In the genomic region with DNA sequence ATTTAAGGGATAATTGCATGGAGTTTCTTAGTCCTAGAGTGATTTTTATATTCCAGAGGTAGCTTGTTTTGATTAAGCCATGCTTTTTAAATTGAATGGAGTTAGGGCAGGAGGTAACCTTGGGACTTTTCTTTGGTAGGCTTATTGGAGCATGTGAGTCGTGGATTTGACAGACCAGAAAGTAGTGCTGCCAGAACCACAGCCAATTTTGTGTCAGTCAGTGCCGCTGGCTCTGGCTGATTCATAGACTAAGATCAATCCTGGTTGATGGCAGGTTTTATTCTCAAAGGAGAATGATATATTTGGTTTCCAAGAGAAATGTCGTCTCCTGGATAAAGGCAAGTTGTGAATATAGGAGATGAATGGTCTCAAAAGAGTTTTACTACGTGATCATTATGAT, we compare ENCODE assay signal across 17 cellular contexts. TPM values are rescaled to one million over a fixed set of nuclear protein-coding genes. Genes with fewer than 3 reads are reported as not detected.
DNase-seq lines count a peak whose midpoint lies in the region; ATAC-seq and TF ChIP-seq lines count a peak whose summit lies in the region.
"Had no signal": no experiment of that assay in that cellular context is flagged by ENCODE, and none has a peak within 500 bp of the region (broad histone marks: within the 10 kb centered on the region; RNA-seq: fewer than 3 reads in every experiment).

No MANE protein-coding gene starts in this region.

- no peaks in the 10 kb centered on the region for H3K27me3 Mint-ChIP-seq in glutamatergic neuron (ENCODE audit: unreplicated experiment)

- no peak overlapping the region for H3K27ac Mint-ChIP-seq in glutamatergic neuron (ENCODE audit: unreplicated experiment)

- TF ChIP-seq CTCF in cardiac fibroblast (IDR thresholded peaks at IDR 0.05; ENCODE audit: low read depth, low read length) (no peak), colonic mucosa (IDR thresholded peaks at IDR 0.05) (no peak), glutamatergic neuron (IDR thresholded peaks at IDR 0.05; ENCODE audit: partially characterized antibody, unreplicated experiment) (no peak)

- H3K4me1 Mint-ChIP-seq in glutamatergic neuron (ENCODE audit: low read depth, unreplicated experiment): peaks cover 18% of the 10 kb centered on the region

- no peak overlapping the region for H3K4me3 Mint-ChIP-seq in glutamatergic neuron (ENCODE audit: unreplicated experiment)

- DNase-seq in NCI-H446 treated with DMSO at 0.1 percent for 48 hours (lab: John Stamatoyannopoulos, UW) (peak; percentile 53), cardiac fibroblast (ENCODE audit: low read depth in 2 of 2) (peak; percentile 36 to 42), myocyte (ENCODE audit: low read depth) (peak; percentile 35), colonic mucosa (no peak), Right ventricle myocardium superior (no peak), glutamatergic neuron (no peak)
- DNase-seq: amniotic stem cell; cortex of kidney; DMS53; erythroblast; islet precursor cell; NCI-H1105 treated with DMSO at 0.1 percent for 48 hours; stimulated activated naive CD4-positive, alpha-beta T cell treated with Interleukin-2 at 50 U/mL for 16 hours had no signal

- peak overlapping the region; percentile 98 for H3K27ac ChIP-seq in ACC112 (ENCODE audit: low read depth, low read length)
- H3K27ac ChIP-seq in colonic mucosa: no peak overlapping the region
- H3K27ac ChIP-seq: C4-2B, KMS-11 had no signal

- peaks cover 1% of the 10 kb centered on the region for H3K9me3 Mint-ChIP-seq in glutamatergic neuron (ENCODE audit: unreplicated experiment)

- ATAC-seq in GM18502 (IDR thresholded peaks at IDR 0.05; ENCODE audit: poor library complexity, unreplicated experiment) (no peak), Right ventricle myocardium superior (ENCODE audit: poor library complexity) (no peak)

- no peak overlapping the region for H2AFZ ChIP-seq in ACC112 (ENCODE audit: low read length, unreplicated experiment)

- H3K27me3 ChIP-seq in ACC112 (ENCODE audit: insufficient read depth, low read length): no peaks in the 10 kb centered on the region
- H3K27me3 ChIP-seq in colonic mucosa: no peaks in the 10 kb centered on the region

- H3K4me1 ChIP-seq in ACC112 (ENCODE audit: control insufficient read depth, insufficient read depth, low read length, unreplicated experiment) (peaks cover 58% of the 10 kb centered on the region), colonic mucosa (no peaks in the 10 kb centered on the region)

- peaks cover 92% of the 10 kb centered on the region for H3K79me2 ChIP-seq in ACC112 (ENCODE audit: control insufficient read depth, insufficient read depth, low read length, unreplicated experiment)

- H3K9ac ChIP-seq in colonic mucosa (ENCODE audit: low read depth in 2 of 2, low read length in 2 of 2): no peak overlapping the region
- H3K9ac ChIP-seq: KMS-11 had no signal

- no peaks in the 10 kb centered on the region for H3K36me3 ChIP-seq in ACC112 (ENCODE audit: insufficient read depth, low read length)
- no peaks in the 10 kb centered on the region for H3K36me3 ChIP-seq in colonic mucosa

- peak overlapping the region; percentile 7; the same call in 1 of the 2 replicates for H3K4me3 ChIP-seq in ACC112 (ENCODE audit: low read depth, low read length)
- H3K4me3 ChIP-seq in cardiac fibroblast (replicated peaks in 1 of 2; ENCODE audit: low read depth in 2 of 2, low read length in 2 of 2): no peak overlapping the region
- H3K4me3 ChIP-seq in colonic mucosa: no peak overlapping the region

- intact Hi-C loops in colonic mucosa (cut with DNase I): no loop called here
- intact Hi-C loops in Right ventricle myocardium superior (cut with DNase I): no loop called here

- H3K9me3 ChIP-seq in colonic mucosa: no peaks in the 10 kb centered on the region

- no peaks in the 10 kb centered on the region for H3K36me3 Mint-ChIP-seq in glutamatergic neuron (ENCODE audit: unreplicated experiment)

RNA-seq across cellular contexts. Expression of gene RAI14, which starts 20.3 kb away (rescaled TPM):
- total RNA-seq in myocyte (17.0 and 19.0 TPM in 2 replicates), colonic mucosa (10 to 100 TPM; 15.9 to 25.7 TPM), Right ventricle myocardium superior (10.5 TPM), glutamatergic neuron (ENCODE audit: unreplicated experiment) (259 TPM)
- polyA plus RNA-seq in myocyte (2012): 54.2 TPM

Comparison
In these comparisons a context has a peak if more than half of its experiments do, and no peak if none do; other contexts are left out.
1. DNase-seq: peak in NCI-H446 treated with DMSO at 0.1 percent for 48 hours (single experiment), cardiac fibroblast (2 of 2) and myocyte (single experiment); none in colonic mucosa (single experiment), Right ventricle myocardium superior (single experiment) and glutamatergic neuron (single experiment).